Comparison of ENCODE assay signal across 1 cellular context in the genomic region with DNA sequence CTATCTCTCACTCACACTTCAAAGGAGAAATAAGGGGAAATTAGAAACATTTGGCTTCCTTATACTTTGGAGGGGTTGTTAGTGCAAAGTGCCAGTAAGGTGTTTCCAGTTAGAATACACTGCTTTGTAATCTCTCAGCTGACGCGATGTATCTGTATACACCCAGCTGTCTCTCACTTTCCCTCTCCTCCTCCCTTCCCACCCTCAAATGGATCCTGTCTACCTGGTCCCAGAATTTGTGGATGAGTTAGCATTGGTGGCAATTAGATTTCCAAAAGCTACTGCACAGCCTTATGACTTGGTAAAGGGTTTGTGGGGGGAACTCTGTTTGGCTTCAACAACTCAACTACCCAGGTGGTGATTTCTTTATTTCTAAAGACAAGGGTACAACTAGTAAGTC.
TF ChIP-seq lines count a peak whose summit lies in the region.

No MANE protein-coding gene starts in this region.

TF ChIP-seq in SK-N-SH treated with all-trans-retinoic acid at 6 μM for 48 hours, 23 proteins besides CTCF, POLR2A, EP300 and RAD21 (continued from another document):
- TF ChIP-seq, protein P1, sequence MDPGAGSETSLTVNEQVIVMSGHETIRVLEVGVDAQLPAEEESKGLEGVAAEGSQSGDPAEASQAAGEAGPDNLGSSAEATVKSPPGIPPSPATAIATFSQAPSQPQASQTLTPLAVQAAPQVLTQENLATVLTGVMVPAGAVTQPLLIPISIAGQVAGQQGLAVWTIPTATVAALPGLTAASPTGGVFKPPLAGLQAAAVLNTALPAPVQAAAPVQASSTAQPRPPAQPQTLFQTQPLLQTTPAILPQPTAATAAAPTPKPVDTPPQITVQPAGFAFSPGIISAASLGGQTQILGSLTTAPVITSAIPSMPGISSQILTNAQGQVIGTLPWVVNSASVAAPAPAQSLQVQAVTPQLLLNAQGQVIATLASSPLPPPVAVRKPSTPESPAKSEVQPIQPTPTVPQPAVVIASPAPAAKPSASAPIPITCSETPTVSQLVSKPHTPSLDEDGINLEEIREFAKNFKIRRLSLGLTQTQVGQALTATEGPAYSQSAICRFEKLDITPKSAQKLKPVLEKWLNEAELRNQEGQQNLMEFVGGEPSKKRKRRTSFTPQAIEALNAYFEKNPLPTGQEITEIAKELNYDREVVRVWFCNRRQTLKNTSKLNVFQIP (CRISPR knock-in tag; IDR thresholded peaks at IDR 0.05; ENCODE audit: borderline replicate concordance, low read depth) = no peak
- no peak for TF ChIP-seq ARNTL (CRISPR knock-in tag; IDR thresholded peaks at IDR 0.05; ENCODE audit: borderline replicate concordance, low read depth)
